8 cellular contexts compared by ENCODE assay signal in the genomic region with DNA sequence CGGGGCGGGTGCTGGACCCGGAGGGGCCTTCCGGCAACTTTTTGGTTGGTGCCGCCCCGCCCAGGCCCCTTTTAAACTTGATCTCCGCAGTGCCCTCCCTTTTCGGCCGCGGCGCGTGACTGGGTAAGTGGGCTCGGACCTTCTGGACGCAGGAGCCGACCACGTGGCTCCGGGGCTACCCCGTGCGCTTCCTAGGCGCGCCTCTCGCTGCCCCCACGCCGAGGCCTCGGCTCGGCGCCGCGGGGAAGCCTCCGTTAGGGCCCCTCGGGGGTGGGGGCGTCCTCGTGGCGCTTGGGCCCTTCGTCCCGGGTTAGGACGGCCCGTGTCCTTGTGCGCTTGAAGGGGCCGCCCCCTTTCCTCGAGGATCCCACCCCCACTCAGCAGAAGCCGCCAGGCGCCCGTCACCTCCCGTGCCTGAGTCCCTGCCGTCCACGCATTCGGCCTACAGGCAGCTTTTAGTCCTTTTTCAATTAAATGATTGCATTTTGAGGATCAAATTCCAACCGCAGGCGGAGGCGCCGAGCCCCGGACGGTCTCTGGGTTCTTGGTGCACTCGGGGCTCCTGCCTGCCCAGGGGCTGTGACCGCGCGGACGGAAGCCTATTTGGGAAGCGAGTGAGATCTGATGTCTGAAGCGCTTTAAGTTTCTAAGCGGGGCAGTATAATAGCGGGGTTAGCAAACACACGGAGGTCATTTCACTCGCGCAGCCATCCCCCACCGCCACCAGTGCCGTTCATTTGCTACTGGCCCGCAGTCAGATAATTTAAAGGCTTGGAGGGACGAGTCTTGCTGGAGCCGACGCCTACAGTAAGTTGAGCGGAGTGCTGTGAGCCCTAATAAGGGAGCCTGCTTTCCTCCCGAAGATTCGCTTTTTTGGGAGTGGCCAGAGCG. TPM values are rescaled to one million over a fixed set of nuclear protein-coding genes. Genes with fewer than 3 reads are reported as not detected.
DNase-seq lines count a peak whose midpoint lies in the region; ATAC-seq and TF ChIP-seq lines count a peak whose summit lies in the region.

No MANE protein-coding gene starts in this region.

- no peak for TF ChIP-seq CTCF in AG04449 (IDR thresholded peaks at IDR 0.05; ENCODE audit: insufficient read depth, low read length, missing control alignments)

- CTCF ChIA-PET in AG04449 (lab: Yijun Ruan, JAX), result interaction anchor here (1.0 to 3.2 kb wide), 10 partner anchors 9 to 294 kb away, joined by 3 to 27 read pairs (median 4); partner anchors contain the start of gene TOMM7

- peak overlapping the region; percentile 6 for H3K27ac ChIP-seq in ectodermal cell (ENCODE audit: insufficient read depth, low read depth, low read length, poor library complexity, severe bottlenecking)

- peaks cover 12% of the 10 kb centered on the region for H3K27me3 ChIP-seq in ectodermal cell (ENCODE audit: control insufficient read depth, insufficient read depth, low read length, poor library complexity, severe bottlenecking)

- POLR2A ChIA-PET in AG04449 (lab: Yijun Ruan, JAX), result no interaction called here

- 1% methylated on average over 76 of the region's 76 CpGs for WGBS in ectodermal cell, 2 experiments

- ATAC-seq in GM18520 (IDR thresholded peaks at IDR 0.05; ENCODE audit: unreplicated experiment), result peak; percentile 79
- peak; percentile 85 for ATAC-seq in HG03039 (IDR thresholded peaks at IDR 0.05; ENCODE audit: unreplicated experiment)

- H3K4me1 ChIP-seq in ectodermal cell (ENCODE audit: control insufficient read depth, insufficient read depth, low read length), result no peaks in the 10 kb centered on the region

- DNase-seq in AG04449 (ENCODE audit: low read depth, low spot score) (no peak), NCI-H446 (lab: John Stamatoyannopoulos, UW) (peak; percentile 68 to 88), medulla oblongata (ENCODE audit: extremely low spot score) (peak; percentile 74)
- peak; percentile 76 to 79 for DNase-seq in activated CD4-positive, alpha-beta T cell treated with anti-CD3 and anti-CD28 coated beads, Interleukin-2, amount 50 U/mL, for 24 hours (ENCODE audit: low read depth in 1 of 2, low spot score in 1 of 2)
- peak; percentile 75 for DNase-seq in stimulated activated CD8-positive, alpha-beta memory T cell treated with anti-CD3 and anti-CD28 coated beads, Interleukin-12 subunit alpha, Interleukin-12 subunit beta, amount 100 ng/mL, for 24 hours (ENCODE audit: extremely low read depth)

- H3K9me3 ChIP-seq in ectodermal cell (ENCODE audit: control insufficient read depth, low read length), result no peaks in the 10 kb centered on the region

- H3K36me3 ChIP-seq in ectodermal cell (ENCODE audit: control insufficient read depth, insufficient read depth, low read length), result no peaks in the 10 kb centered on the region

- H3K4me3 ChIP-seq in AG04449 (ENCODE audit: low read depth, low read length) (peak overlapping the region; percentile 66), ectodermal cell (ENCODE audit: insufficient read depth, low read depth, low read length) (peak overlapping the region; percentile 65)

RNA-seq across cellular contexts. Expression of gene TOMM7, which starts 31.8 kb away (rescaled TPM):
- 286 TPM for polyA plus RNA-seq in ectodermal cell (2013, experiment 1 of 4)
- 310 TPM for polyA plus RNA-seq in ectodermal cell (2013, experiment 2 of 4)
- 304 TPM for polyA plus RNA-seq in ectodermal cell (2013, experiment 3 of 4)
- polyA plus RNA-seq in ectodermal cell (2013, experiment 4 of 4), result 367 TPM
